ENCODE assay signal across 21 cellular contexts in the genomic region with DNA sequence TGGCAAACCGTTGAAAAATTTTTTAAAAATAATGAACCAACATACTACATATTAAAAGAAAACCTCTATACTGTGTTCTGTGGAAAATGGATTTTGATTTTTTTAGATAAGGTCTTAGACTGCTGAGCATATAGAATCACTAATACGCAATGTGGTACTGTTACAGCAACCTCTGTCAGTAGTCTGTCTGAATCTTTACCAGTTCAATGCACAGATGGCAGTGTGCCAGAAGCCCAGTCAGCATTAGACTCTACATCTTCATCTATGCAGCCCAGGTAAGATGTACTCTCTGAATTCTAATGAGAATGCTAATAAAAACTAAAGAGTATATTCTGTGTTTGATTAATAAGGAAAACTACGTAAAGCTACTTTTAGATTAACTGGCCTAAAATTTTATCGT. TPM values are rescaled to one million over a fixed set of nuclear protein-coding genes. Genes with fewer than 3 reads are reported as not detected.
A peak's percentile ranks its signal among the peaks of the same experiment; 100 is the strongest.
DNase-seq lines count a peak whose midpoint lies in the region; TF ChIP-seq lines count a peak whose summit lies in the region.
"Had no signal": no experiment of that assay in that cellular context is flagged by ENCODE, and none has a peak within 500 bp of the region (broad histone marks: within the 10 kb centered on the region; RNA-seq: fewer than 3 reads in every experiment).

No MANE protein-coding gene starts in this region.

- DNase-seq in NCI-H748 (lab: John Stamatoyannopoulos, UW; ENCODE audit: unreplicated experiment) = peak; percentile 0
- DNase-seq in NCI-H748 treated with DMSO at 0.1 percent for 48 hours (lab: John Stamatoyannopoulos, UW) = no peak
- peak; percentile 11 for DNase-seq in HK-2 (ENCODE audit: unreplicated experiment)
- DNase-seq in NCI-H69 (lab: John Stamatoyannopoulos, UW) = peak; percentile 19
- DNase-seq in glutamatergic neuron = peak; percentile 47
- no peak for DNase-seq in stimulated activated CD4-positive, alpha-beta T cell treated with anti-CD3 and anti-CD28 coated beads, Interleukin-4, amount 100 ng/mL, for 24 hours
- DNase-seq in DMS79 (lab: John Stamatoyannopoulos, UW) = no peak
- DNase-seq in NCI-H2196 treated with DMSO at 0.1 percent for 48 hours (lab: John Stamatoyannopoulos, UW; ENCODE audit: unreplicated experiment) = no peak
- DNase-seq: activated CD4-positive, alpha-beta T cell treated with anti-CD3 and anti-CD28 coated beads, Interleukin-2, amount 50 U/mL, for 4 hours; activated CD8-positive, alpha-beta memory T cell treated with anti-CD3 and anti-CD28 coated beads, Interleukin-2, amount 50 U/mL, for 48 hours; activated effector memory CD4-positive, alpha-beta T cell treated with anti-CD3 and anti-CD28 coated beads, Interleukin-2, amount 50 U/mL, for 16 hours; colonic mucosa; effector memory CD8-positive, alpha-beta T cell; lower lobe of right lung; MM.1S; mucosa of descending colon; posterior cingulate gyrus; uterus had no signal

- no peak for TF ChIP-seq CTCF in glutamatergic neuron (IDR thresholded peaks at IDR 0.05; ENCODE audit: partially characterized antibody, unreplicated experiment)

- no peak overlapping the region for H3K4me3 Mint-ChIP-seq in glutamatergic neuron (ENCODE audit: unreplicated experiment)
- H3K4me3 Mint-ChIP-seq: effector memory CD8-positive, alpha-beta T cell; IgD-negative memory B cell; T-helper 2 cell treated with Interferon-gamma antibody and Interleukin-4, amounts not matched to agents 5 μg/mL and 100 μg/mL, for 36 hours; WTC11 had no signal

- H3K36me3 Mint-ChIP-seq in glutamatergic neuron (ENCODE audit: unreplicated experiment) = no peaks in the 10 kb centered on the region
- H3K36me3 Mint-ChIP-seq: IgD-negative memory B cell had no signal

- H3K9me3 Mint-ChIP-seq in glutamatergic neuron (ENCODE audit: unreplicated experiment) = no peaks in the 10 kb centered on the region
- H3K9me3 Mint-ChIP-seq: effector memory CD8-positive, alpha-beta T cell; IgD-negative memory B cell; T-helper 2 cell treated with Interferon-gamma antibody and Interleukin-4, amounts not matched to agents 5 μg/mL and 100 μg/mL, for 36 hours; WTC11 had no signal

- H3K4me1 Mint-ChIP-seq in glutamatergic neuron (ENCODE audit: low read depth, unreplicated experiment) = peaks cover 37% of the 10 kb centered on the region

- H3K27ac Mint-ChIP-seq in glutamatergic neuron (ENCODE audit: unreplicated experiment) = peak overlapping the region; percentile 79
- H3K27ac Mint-ChIP-seq: effector memory CD8-positive, alpha-beta T cell; IgD-negative memory B cell; T-helper 2 cell treated with Interferon-gamma antibody and Interleukin-4, amounts not matched to agents 5 μg/mL and 100 μg/mL, for 36 hours; WTC11 had no signal

- no peaks in the 10 kb centered on the region for H3K27me3 Mint-ChIP-seq in glutamatergic neuron (ENCODE audit: unreplicated experiment)
- H3K27me3 Mint-ChIP-seq: effector memory CD8-positive, alpha-beta T cell; IgD-negative memory B cell had no signal

RNA-seq across cellular contexts. Expression of gene FAH, which starts 31.3 kb away (rescaled TPM):
- 3.7 TPM for total RNA-seq in glutamatergic neuron (ENCODE audit: unreplicated experiment)

Comparison
In these comparisons a context has a peak if more than half of its experiments do, and no peak if none do; other contexts are left out.
1. DNase-seq: peak in NCI-H748 (single experiment), HK-2 (single experiment), NCI-H69 (single experiment) and glutamatergic neuron (single experiment); none in NCI-H748 treated with DMSO at 0.1 percent for 48 hours (single experiment), stimulated activated CD4-positive, alpha-beta T cell treated with anti-CD3 and anti-CD28 coated beads, Interleukin-4, amount 100 ng/mL, for 24 hours (single experiment), DMS79 (single experiment) and NCI-H2196 treated with DMSO at 0.1 percent for 48 hours (single experiment).